ENCODE assay signal across 24 cellular contexts in genomic region chr19:27858981-27859581, GRCh38.
DNase-seq lines count a peak whose midpoint lies in the region; ATAC-seq, FAIRE-seq and TF ChIP-seq lines count a peak whose summit lies in the region.
"Had no signal": no experiment of that assay in that cellular context is flagged by ENCODE, and none has a peak within 500 bp of the region (broad histone marks: within the 10 kb centered on the region; RNA-seq: fewer than 3 reads in every experiment).

No MANE protein-coding gene starts in this region.

- in situ Hi-C loops in mammary epithelial cell (cut with MboI; ENCODE audit: low sequenced_read_pairs in 2 of 2) = no loop called here

- dilution Hi-C loops in mammary epithelial cell (cut with HindIII; ENCODE audit: low sequenced_read_pairs) = no loop called here

- FAIRE-seq in urothelium cell line (lab: Jason Lieb, UNC) = peak; percentile 17
- FAIRE-seq: GM19239 had no signal

- H3K9ac ChIP-seq in mammary epithelial cell (ENCODE audit: insufficient read depth, low read length) = no peak overlapping the region
- H3K9ac ChIP-seq: BLaER1 treated with 17β-estradiol and CSF1 and Interleukin-3, amounts not matched to agents 10 nM and 100 nM had no signal

- H3K4me1 Mint-ChIP-seq in nephron progenitor cell = no peaks in the 10 kb centered on the region
- H3K4me1 Mint-ChIP-seq: CD4-positive, alpha-beta memory T cell had no signal

- no TSS peak for BruUV-seq in mammary epithelial cell (replicated peaks; lab: Mats Ljungman, UMichigan)

- ATAC-seq in GM21447 (IDR thresholded peaks at IDR 0.05; ENCODE audit: unreplicated experiment) = no peak
- ATAC-seq: PC-3 had no signal

- peak; percentile 40 for DNase-seq in DMS53 (lab: John Stamatoyannopoulos, UW)
- DNase-seq in DMS53 treated with DMSO at 0.1 percent for 48 hours (lab: John Stamatoyannopoulos, UW; ENCODE audit: unreplicated experiment) = no peak
- peak; percentile 38 for DNase-seq in NCI-H2029 (lab: John Stamatoyannopoulos, UW)
- peak; percentile 43 for DNase-seq in mammary epithelial cell
- DNase-seq in urothelium cell line (ENCODE audit: low spot score) = peak; percentile 89
- DNase-seq in ascending aorta (ENCODE audit: low spot score in 2 of 2) = no peak
- no peak for DNase-seq in nephron progenitor cell
- DNase-seq: ACHN; CD4-positive, alpha-beta memory T cell; GF-D8; IMR-90; NCI-H1048; NCI-H1436; NCI-H187 treated with DMSO at 0.1 percent for 48 hours; NCI-H226; NCI-H510A treated with DMSO at 0.1 percent for 48 hours; NCI-H748 treated with DMSO at 0.1 percent for 48 hours; PC-3; Right ventricle myocardium superior had no signal

- H3K36me3 ChIP-seq in mammary epithelial cell (ENCODE audit: insufficient read depth, low read length) (no peaks in the 10 kb centered on the region), ascending aorta (no peaks in the 10 kb centered on the region)
- H3K36me3 ChIP-seq: BLaER1 treated with 17β-estradiol and CSF1 and Interleukin-3, amounts not matched to agents 10 nM and 100 nM had no signal

- H3K9me3 ChIP-seq in mammary epithelial cell (replicated peaks; ENCODE audit: insufficient read depth, low read length) = peaks cover 10% of the 10 kb centered on the region
- H3K9me3 ChIP-seq in ascending aorta = peaks cover 17 to 33% of the 10 kb centered on the region in 2 donors

- H3K36me3 Mint-ChIP-seq in nephron progenitor cell (ENCODE audit: low read depth) = peaks cover 10% of the 10 kb centered on the region

- intact Hi-C loops in mammary epithelial cell (cut with micrococcal nuclease) (no loop called here), ascending aorta (cut with DNase I) (no loop called here)

- H2AFZ ChIP-seq in mammary epithelial cell (ENCODE audit: low read depth, low read length) = no peak overlapping the region

- no peak overlapping the region for H3K4me3 Mint-ChIP-seq in nephron progenitor cell
- H3K4me3 Mint-ChIP-seq: CD4-positive, alpha-beta memory T cell had no signal

- H3K4me2 ChIP-seq in mammary epithelial cell (ENCODE audit: insufficient read depth, low read depth, low read length) = no peak overlapping the region
- H3K4me2 ChIP-seq: BLaER1 treated with 17β-estradiol and CSF1 and Interleukin-3, amounts not matched to agents 10 nM and 100 nM had no signal

- H3K27ac ChIP-seq in mammary epithelial cell (ENCODE audit: insufficient read depth, low read depth, low read length) (no peak overlapping the region), ascending aorta (no peak overlapping the region)
- H3K27ac ChIP-seq: 22Rv1; BLaER1 treated with 17β-estradiol and CSF1 and Interleukin-3, amounts not matched to agents 10 nM and 100 nM; SK-N-MC had no signal

- H3K4me1 ChIP-seq in mammary epithelial cell (ENCODE audit: insufficient read depth, low read length) (no peaks in the 10 kb centered on the region), ascending aorta (no peaks in the 10 kb centered on the region)
- H3K4me1 ChIP-seq: BLaER1 treated with 17β-estradiol and CSF1 and Interleukin-3, amounts not matched to agents 10 nM and 100 nM had no signal

- H3K27me3 ChIP-seq in mammary epithelial cell (ENCODE audit: insufficient read depth, low read length) (no peaks in the 10 kb centered on the region), ascending aorta (no peaks in the 10 kb centered on the region)
- H3K27me3 ChIP-seq: BLaER1 treated with 17β-estradiol and CSF1 and Interleukin-3, amounts not matched to agents 10 nM and 100 nM had no signal

- peaks cover 3% of the 10 kb centered on the region for H3K27me3 Mint-ChIP-seq in nephron progenitor cell (ENCODE audit: low read depth, poor library complexity)
- H3K27me3 Mint-ChIP-seq: CD4-positive, alpha-beta memory T cell had no signal

- TF ChIP-seq CTCF in mammary epithelial cell (conservative IDR thresholded peaks at IDR 0.05 in 1 of 2, IDR thresholded peaks at IDR 0.05 in 1 of 2; ENCODE audit: extremely low read depth in 1 of 2, insufficient read depth in 1 of 2, low read depth in 1 of 2, low read length in 2 of 2) (no peak), ascending aorta (IDR thresholded peaks at IDR 0.05) (no peak), nephron progenitor cell (IDR thresholded peaks at IDR 0.05) (no peak)

- no peak overlapping the region for H3K4me3 ChIP-seq in mammary epithelial cell (replicated peaks in 1 of 3; ENCODE audit: insufficient read depth in 1 of 3, low read depth in 2 of 3, low read length in 3 of 3)
- H3K4me3 ChIP-seq in ascending aorta = no peak overlapping the region
- H3K4me3 ChIP-seq: BLaER1 treated with 17β-estradiol and CSF1 and Interleukin-3, amounts not matched to agents 10 nM and 100 nM; SK-N-MC had no signal

- no peaks in the 10 kb centered on the region for H3K79me2 ChIP-seq in mammary epithelial cell (ENCODE audit: insufficient read depth, low read length)

- no peaks in the 10 kb centered on the region for H4K20me1 ChIP-seq in mammary epithelial cell (ENCODE audit: insufficient read depth, low read length)
- H4K20me1 ChIP-seq: BLaER1 treated with 17β-estradiol and CSF1 and Interleukin-3, amounts not matched to agents 10 nM and 100 nM had no signal

- 4% methylated on average over 7 of the region's 7 CpGs for WGBS in mammary epithelial cell (ENCODE audit: low coverage, missing lambda C conversion rate)

- H3K27ac Mint-ChIP-seq in nephron progenitor cell = no peak overlapping the region
- H3K27ac Mint-ChIP-seq: CD4-positive, alpha-beta memory T cell had no signal

- H3K9me3 Mint-ChIP-seq in nephron progenitor cell = peaks cover 98% of the 10 kb centered on the region

- CTCF ChIA-PET in mammary epithelial cell (lab: Charles Lee; ENCODE audit: low non-redundant PET) = no interaction called here

Comparison
In these comparisons a context has a peak if more than half of its experiments do, and no peak if none do; other contexts are left out.
1. DNase-seq: peak in DMS53 (single experiment), NCI-H2029 (single experiment), mammary epithelial cell (single experiment) and urothelium cell line (single experiment); none in DMS53 treated with DMSO at 0.1 percent for 48 hours (single experiment), ascending aorta (0 of 2) and nephron progenitor cell (single experiment).